8 cellular contexts compared by ENCODE assay signal in the genomic region with DNA sequence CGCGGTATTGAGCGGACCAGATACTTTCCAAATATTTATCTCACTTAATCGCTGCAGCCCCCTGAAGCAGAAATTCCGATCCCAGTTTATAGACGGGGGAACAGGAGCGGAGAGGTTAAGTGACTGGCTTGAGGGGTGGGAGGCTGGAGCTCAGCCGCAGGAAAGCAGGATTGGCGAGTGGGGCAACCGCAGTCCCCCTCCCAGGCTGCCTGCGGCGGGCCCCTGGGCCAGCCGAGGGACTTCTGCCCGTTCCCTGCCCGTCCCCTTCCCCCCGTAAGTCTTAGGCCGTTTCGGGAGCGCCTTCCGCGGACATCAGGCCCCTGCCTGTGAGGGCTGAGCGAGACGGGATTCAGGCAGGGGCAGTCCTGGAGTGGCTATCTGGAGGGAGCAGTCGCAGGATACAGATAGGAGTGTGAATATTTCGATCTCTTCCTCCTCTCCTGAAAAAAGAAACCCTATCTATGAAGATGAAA. TPM values are rescaled to one million over a fixed set of nuclear protein-coding genes. Genes with fewer than 3 reads are reported as not detected.
DNase-seq lines count a peak whose midpoint lies in the region; ATAC-seq and TF ChIP-seq lines count a peak whose summit lies in the region.

No MANE protein-coding gene starts in this region.

- peak in 3 of 4 donors; percentile 14 to 32 (median 19) for ATAC-seq in heart left ventricle

- H3K36me3 ChIP-seq in heart left ventricle (no peaks in the 10 kb centered on the region), prostate gland (no peaks in the 10 kb centered on the region)

- WGBS in heart left ventricle, 4 donors = 0 to 1% (median 1%) methylated on average over 16 to 25 of the region's 25 CpGs
- 4% methylated on average over 25 of the region's 25 CpGs for WGBS in prostate gland

- peaks cover 0 to 36% (median 0%) of the 10 kb centered on the region in 9 donors for H3K27me3 ChIP-seq in heart left ventricle
- no peaks in the 10 kb centered on the region for H3K27me3 ChIP-seq in prostate gland (replicated peaks; ENCODE audit: insufficient read depth)

- peak overlapping the region; percentile 66 to 95 (median 82) for H3K4me3 ChIP-seq in heart left ventricle
- peak overlapping the region; percentile 50 to 53 for H3K4me3 ChIP-seq in prostate gland

- no peaks in the 10 kb centered on the region for H3K9me3 ChIP-seq in heart left ventricle
- no peaks in the 10 kb centered on the region for H3K9me3 ChIP-seq in prostate gland

- TF ChIP-seq CTCF in heart left ventricle (IDR thresholded peaks at IDR 0.05) (no peak), prostate gland (IDR thresholded peaks at IDR 0.05) (no peak)

- peaks cover 0 to 24% (median 7%) of the 10 kb centered on the region in 12 donors for H3K4me1 ChIP-seq in heart left ventricle
- no peaks in the 10 kb centered on the region for H3K4me1 ChIP-seq in prostate gland (replicated peaks)

- DNase-seq in COLO668 (lab: John Stamatoyannopoulos, UW; ENCODE audit: unreplicated experiment) (peak; percentile 31), HuH-7 (ENCODE audit: low spot score) (peak; percentile 31), heart left ventricle (peak in 2 of 5 donors; percentile 23 to 72), prostate gland (ENCODE audit: low spot score) (no peak), middle frontal gyrus (ENCODE audit: extremely low spot score, low spot score) (no peak), NCI-H2081 treated with DMSO at 0.1 percent for 48 hours (lab: John Stamatoyannopoulos, UW) (no peak)
- DNase-seq in activated CD8-positive, alpha-beta memory T cell treated with anti-CD3 and anti-CD28 coated beads, Interleukin-2, amount 50 U/mL, for 48 hours = peak; percentile 54
- DNase-seq in activated effector memory CD4-positive, alpha-beta T cell treated with Interleukin-2 at 50 U/mL for 16 hours = no peak

- intact Hi-C loops in heart left ventricle (cut with DNase I) = loop anchor here in 1 of 10 donors (5.0 kb wide), 1 partner anchor 43 kb away; no protein-coding TSS in a partner anchor
- intact Hi-C loops in prostate gland (cut with DNase I) = no loop called here

- TF ChIP-seq POLR2A in heart left ventricle (IDR thresholded peaks at IDR 0.05) (no peak), prostate gland (IDR thresholded peaks at IDR 0.05) (no peak)

- H3K27ac ChIP-seq in heart left ventricle (peak overlapping the region in 9 of 12 donors; percentile 54 to 81 (median 75)), prostate gland (peak overlapping the region in 1 of 2 donors; percentile 20)

RNA-seq across cellular contexts. Expression of a gene that starts 0.7 kb away (rescaled TPM):
- total RNA-seq in heart left ventricle (10 to 100 TPM; 11.4 to 43.7 (median 18.2) TPM), prostate gland (1 to 10 TPM; 1.1 to 5.5 TPM)
- 10 to 100 TPM in 1 of 2 donors, 1 to 10 TPM in 1; 7.6 to 29.3 TPM for polyA plus RNA-seq in heart left ventricle

Comparison
In these comparisons a context has a peak if more than half of its experiments do, and no peak if none do; other contexts are left out.
1. DNase-seq: peak in COLO668 (single experiment), HuH-7 (single experiment) and activated CD8-positive, alpha-beta memory T cell treated with anti-CD3 and anti-CD28 coated beads, Interleukin-2, amount 50 U/mL, for 48 hours (single experiment); none in prostate gland (single experiment), middle frontal gyrus (single experiment), NCI-H2081 treated with DMSO at 0.1 percent for 48 hours (single experiment) and activated effector memory CD4-positive, alpha-beta T cell treated with Interleukin-2 at 50 U/mL for 16 hours (single experiment).